ENCODE assay signal across 8 cellular contexts in genomic region chr4:116980436-116980835, GRCh38.
DNase-seq lines count a peak whose midpoint lies in the region; ATAC-seq, FAIRE-seq and TF ChIP-seq lines count a peak whose summit lies in the region.
"Not testable (repeated sequence)": the region's sequence is repeated elsewhere in the genome, so short reads cannot be mapped to it uniquely, and the experiment has no call there.

No MANE protein-coding gene starts in this region.

- not testable (repeated sequence) for H3K4me3 ChIP-seq in GM23338; LNCaP clone FGC (ENCODE audit: low read depth, low read length); astrocyte (ENCODE audit: insufficient read depth, low read depth, low read length)

- POLR2A ChIA-PET in RWPE1 (lab: Yijun Ruan, JAX; ENCODE audit: low non-redundant PET): not testable (repeated sequence)

- TF ChIP-seq CTCF in GM23338 (conservative IDR thresholded peaks at IDR 0.05; ENCODE audit: low read depth in 2 of 2); LNCaP clone FGC (IDR thresholded peaks at IDR 0.05; ENCODE audit: control insufficient read depth, extremely low read depth, insufficient read depth); RWPE1 (conservative IDR thresholded peaks at IDR 0.05; ENCODE audit: low read depth); astrocyte (IDR thresholded peaks at IDR 0.05; ENCODE audit: insufficient read depth, low read depth, low read length): not testable (repeated sequence)

- H3K9me3 Mint-ChIP-seq in GM23338; astrocyte (ENCODE audit: unreplicated experiment): not testable (repeated sequence)

- CTCF ChIA-PET in RWPE1 (lab: Yijun Ruan, JAX): not testable (repeated sequence)

- not testable (repeated sequence) for H3F3A ChIP-seq in GM23338 (replicated peaks; ENCODE audit: low read depth)

- H2AFZ ChIP-seq in GM23338: not testable (repeated sequence)
- H2AFZ ChIP-seq in astrocyte (ENCODE audit: low read depth, low read length): peak overlapping the region; percentile 51

- not testable (repeated sequence) for H3K9ac ChIP-seq in astrocyte (ENCODE audit: low read length)

- not testable (repeated sequence) for H3K36me3 Mint-ChIP-seq in GM23338 (ENCODE audit: low read depth); astrocyte (ENCODE audit: low read depth, unreplicated experiment)

- not testable (repeated sequence) for H3K9me2 ChIP-seq in GM23338 (ENCODE audit: insufficient read depth)

- FAIRE-seq in astrocyte (lab: Jason Lieb, UNC): not testable (repeated sequence)

- H3K4me1 ChIP-seq in GM23338 (ENCODE audit: insufficient read depth); astrocyte (ENCODE audit: insufficient read depth, low read length): not testable (repeated sequence)

- not testable (repeated sequence) for H4K20me1 ChIP-seq in GM23338 (replicated peaks; ENCODE audit: insufficient read depth); astrocyte (ENCODE audit: insufficient read depth, low read length)

- not testable (repeated sequence) for ATAC-seq in GM23338

- H3K9me3 ChIP-seq in astrocyte (ENCODE audit: insufficient read depth, low read depth, low read length): not testable (repeated sequence)

- DNase-seq in A172 (ENCODE audit: low spot score) (peak; percentile 54), GM23338 (ENCODE audit: low spot score) (peak; percentile 8), LNCaP clone FGC (ENCODE audit: low read depth) (peak; percentile 2), RWPE1 (ENCODE audit: low spot score) (peak; percentile 38), astrocyte (ENCODE audit: low read depth) (peak; percentile 58), epithelial cell of prostate (ENCODE audit: low read depth, low spot score) (peak; percentile 68), left kidney (ENCODE audit: low read depth, low spot score) (peak; percentile 6), renal cortical epithelial cell (ENCODE audit: low read depth) (peak; percentile 42)

- not testable (repeated sequence) for H3K4me3 Mint-ChIP-seq in GM23338; astrocyte (ENCODE audit: unreplicated experiment)

- H3K79me2 ChIP-seq in GM23338 (replicated peaks; ENCODE audit: insufficient read depth); astrocyte (ENCODE audit: insufficient read depth, low read length): not testable (repeated sequence)

- H3K27me3 Mint-ChIP-seq in GM23338 (ENCODE audit: insufficient read depth, low read depth, poor library complexity); astrocyte (ENCODE audit: low read depth, unreplicated experiment): not testable (repeated sequence)

- H3K4me1 Mint-ChIP-seq in GM23338; astrocyte (ENCODE audit: low read depth, unreplicated experiment): not testable (repeated sequence)

- not testable (repeated sequence) for H3K27me3 ChIP-seq in GM23338 (ENCODE audit: insufficient read depth); astrocyte (ENCODE audit: insufficient read depth, low read length)

- not testable (repeated sequence) for H3K4me2 ChIP-seq in GM23338
- H3K4me2 ChIP-seq in astrocyte (ENCODE audit: low read length): peak overlapping the region; percentile 61

- not testable (repeated sequence) for H3K27ac ChIP-seq in GM23338 (ENCODE audit: low read depth); RWPE1; astrocyte (ENCODE audit: low read depth, low read length); epithelial cell of prostate

- not testable (repeated sequence) for H3K36me3 ChIP-seq in GM23338 (ENCODE audit: insufficient read depth); astrocyte (ENCODE audit: insufficient read depth, low read length)

- H3K27ac Mint-ChIP-seq in GM23338; astrocyte (ENCODE audit: unreplicated experiment): not testable (repeated sequence)

Comparison
In these comparisons a context has a peak if more than half of its experiments do, and no peak if none do; other contexts are left out.
1. DNase-seq: peak in every context shown above with its lines; median percentile 68 in epithelial cell of prostate; 58 in astrocyte; 54 in A172; 42 in renal cortical epithelial cell; 38 in RWPE1; 8 in GM23338; 6 in left kidney; 2 in LNCaP clone FGC.